Comparison of ENCODE assay signal across 1 cellular context in genomic region chr5:16922430-16922829, GRCh38.
TF ChIP-seq lines count a peak whose summit lies in the region.

No MANE protein-coding gene starts in this region.

TF ChIP-seq in HepG2, 621 proteins besides CTCF, POLR2A, EP300 and RAD21:
- TF ChIP-seq ZNF800 (CRISPR knock-in tag; IDR thresholded peaks at IDR 0.05) (no peak), SATB2 (CRISPR knock-in tag; IDR thresholded peaks at IDR 0.05) (no peak), ZNF317 (CRISPR knock-in tag; IDR thresholded peaks at IDR 0.05) (no peak), THRA (CRISPR knock-in tag; IDR thresholded peaks at IDR 0.05; ENCODE audit: borderline replicate concordance) (no peak), HMGA1 (CRISPR knock-in tag; conservative IDR thresholded peaks at IDR 0.05) (no peak), IRF9 (CRISPR knock-in tag; IDR thresholded peaks at IDR 0.05; ENCODE audit: borderline replicate concordance) (no peak), FOXP4 (CRISPR knock-in tag; IDR thresholded peaks at IDR 0.05) (no peak), ZNF512B (CRISPR knock-in tag; IDR thresholded peaks at IDR 0.05; ENCODE audit: borderline replicate concordance) (no peak), ZNF251 (CRISPR knock-in tag; IDR thresholded peaks at IDR 0.05) (no peak), ZNF101 (CRISPR knock-in tag; IDR thresholded peaks at IDR 0.05; ENCODE audit: borderline replicate concordance, low read depth) (no peak), GPN1 (CRISPR knock-in tag; IDR thresholded peaks at IDR 0.05; ENCODE audit: borderline replicate concordance) (no peak), MIXL1 (CRISPR knock-in tag; IDR thresholded peaks at IDR 0.05) (no peak)
